ENCODE assay signal across 20 cellular contexts in genomic region chr12:105740337-105740736, GRCh38.
DNase-seq lines count a peak whose midpoint lies in the region; ATAC-seq and TF ChIP-seq lines count a peak whose summit lies in the region.
"Had no signal": no experiment of that assay in that cellular context is flagged by ENCODE, and none has a peak within 500 bp of the region (broad histone marks: within the 10 kb centered on the region; RNA-seq: fewer than 3 reads in every experiment).

No MANE protein-coding gene starts in this region.

- H3K36me3 Mint-ChIP-seq in naive thymus-derived CD8-positive, alpha-beta T cell = no peaks in the 10 kb centered on the region
- H3K36me3 Mint-ChIP-seq in T-helper 2 cell treated with Interferon-gamma antibody and Interleukin-4, amounts not matched to agents 5 μg/mL and 100 μg/mL, for 36 hours (ENCODE audit: low read depth) = no peaks in the 10 kb centered on the region
- H3K36me3 Mint-ChIP-seq: naive thymus-derived CD4-positive, alpha-beta T cell had no signal

- H3K9ac ChIP-seq in SK-N-SH = no peak overlapping the region
- H3K9ac ChIP-seq in NT2/D1 (ENCODE audit: insufficient read length, low read depth) = no peak overlapping the region
- H3K9ac ChIP-seq: GM23248 had no signal

- no peak for TF ChIP-seq RAD21 in SK-N-SH (IDR thresholded peaks at IDR 0.05; ENCODE audit: low read length)

- H3K27me3 Mint-ChIP-seq in naive thymus-derived CD8-positive, alpha-beta T cell = peaks cover 0 to 27% (median 10%) of the 10 kb centered on the region in 5 donors
- H3K27me3 Mint-ChIP-seq in T-helper 2 cell treated with Interferon-gamma antibody and Interleukin-4, amounts not matched to agents 5 μg/mL and 100 μg/mL, for 36 hours (ENCODE audit: low read depth) = no peaks in the 10 kb centered on the region
- H3K27me3 Mint-ChIP-seq: activated CD4-positive, alpha-beta T cell treated with anti-CD3 and anti-CD28 coated beads for 36 hours; stimulated activated naive CD8-positive, alpha-beta T cell treated with anti-CD3 and anti-CD28 coated beads, Interleukin-15, Interleukin-2, amounts not matched to agents 100 ng/mL and 50 ng/mL, for 24 hours had no signal

- no peak for TF ChIP-seq CTCF in SK-N-SH (IDR thresholded peaks at IDR 0.05)
- TF ChIP-seq CTCF in esophagus muscularis mucosa (IDR thresholded peaks at IDR 0.05) = no peak
- TF ChIP-seq CTCF in ovary (IDR thresholded peaks at IDR 0.05) = no peak

- H3K27me3 ChIP-seq in SK-N-SH (ENCODE audit: insufficient read depth) (no peaks in the 10 kb centered on the region), NT2/D1 (ENCODE audit: insufficient read depth, insufficient read length) (no peaks in the 10 kb centered on the region), esophagus muscularis mucosa (no peaks in the 10 kb centered on the region), ovary (no peaks in the 10 kb centered on the region)

- H3K9me3 Mint-ChIP-seq in naive thymus-derived CD8-positive, alpha-beta T cell = peaks cover 0 to 9% (median 0%) of the 10 kb centered on the region in 9 donors
- H3K9me3 Mint-ChIP-seq in T-helper 2 cell treated with Interferon-gamma antibody and Interleukin-4, amounts not matched to agents 5 μg/mL and 100 μg/mL, for 36 hours = no peaks in the 10 kb centered on the region
- H3K9me3 Mint-ChIP-seq: activated naive CD8-positive, alpha-beta T cell treated with anti-CD3 and anti-CD28 coated beads, Interleukin-2, amount 50 U/mL, for 24 hours; activated T-helper 2 cell treated with anti-CD3 and anti-CD28 coated beads, Interferon-gamma antibody, Interleukin-2, Interleukin-4, amounts not matched to agents 10 μg/mL and 5 μg/mL and 100 μg/mL, durations not matched to agents 14 hours and 24 hours and 36 hours; effector memory CD8-positive, alpha-beta T cell; stimulated activated naive CD8-positive, alpha-beta T cell treated with anti-CD3 and anti-CD28 coated beads, Interleukin-15, Interleukin-2, amounts not matched to agents 100 ng/mL and 50 ng/mL, for 24 hours had no signal

- 74% methylated on average over 2 of the region's 2 CpGs for WGBS in SK-N-SH (ENCODE audit: low lambda C conversion rate)
- 47% methylated on average over 2 of the region's 2 CpGs for WGBS in esophagus muscularis mucosa
- WGBS in ovary, 3 donors = 51 to 61% (median 55%) methylated on average over 2 of the region's 2 CpGs

- H3K36me3 ChIP-seq in SK-N-SH (replicated peaks in 1 of 2; ENCODE audit: control insufficient read depth in 1 of 2, insufficient read depth in 2 of 2, low read length in 1 of 2) (no peaks in the 10 kb centered on the region), NT2/D1 (ENCODE audit: insufficient read depth, insufficient read length, low read length) (no peaks in the 10 kb centered on the region), esophagus muscularis mucosa (no peaks in the 10 kb centered on the region), ovary (no peaks in the 10 kb centered on the region)

- ATAC-seq in SK-N-SH treated with all-trans-retinoic acid at 6 μM for 48 hours = no peak
- no peak for ATAC-seq in naive thymus-derived CD8-positive, alpha-beta T cell
- ATAC-seq: activated CD4-positive, alpha-beta T cell treated with anti-CD3 and anti-CD28 coated beads for 36 hours; activated naive CD8-positive, alpha-beta T cell treated with anti-CD3 and anti-CD28 coated beads, Interleukin-2, amount 50 U/mL, for 24 hours; effector memory CD8-positive, alpha-beta T cell; naive thymus-derived CD4-positive, alpha-beta T cell had no signal

- H2AFZ ChIP-seq in SK-N-SH (ENCODE audit: low read depth) = no peak overlapping the region
- H2AFZ ChIP-seq: GM23248 had no signal

- no peak for DNase-seq in SK-N-SH
- peak; percentile 40 for DNase-seq in NT2/D1 (ENCODE audit: low read depth, low spot score)
- peak; percentile 72 for DNase-seq in esophagus muscularis mucosa (ENCODE audit: extremely low spot score)
- peak; percentile 50 for DNase-seq in superior temporal gyrus (ENCODE audit: extremely low spot score)
- no peak for DNase-seq in naive thymus-derived CD8-positive, alpha-beta T cell
- DNase-seq in T-helper 2 cell treated with Interferon-gamma antibody and Interleukin-4, amounts not matched to agents 5 μg/mL and 100 μg/mL, for 36 hours (ENCODE audit: low spot score) = no peak
- DNase-seq in ovary = no peak
- DNase-seq: activated CD4-positive, alpha-beta T cell treated with anti-CD3 and anti-CD28 coated beads for 36 hours; activated naive CD8-positive, alpha-beta T cell treated with anti-CD3 and anti-CD28 coated beads, Interleukin-2, amount 50 U/mL, for 24 hours; effector memory CD8-positive, alpha-beta T cell; islet precursor cell; Kasumi-1; mammary epithelial cell; naive thymus-derived CD4-positive, alpha-beta T cell; NCI-H1048; stimulated activated CD4-positive, alpha-beta T cell treated with anti-CD3 and anti-CD28 coated beads, Interleukin-2, amount 100 ng/mL, for 48 hours had no signal

- POLR2A ChIA-PET in SK-N-SH (lab: Yijun Ruan, JAX) = no interaction called here
- POLR2A ChIA-PET in naive thymus-derived CD8-positive, alpha-beta T cell (lab: Charles Lee) = no interaction called here

- H3K4me3 ChIP-seq in SK-N-SH (ENCODE audit: low read depth in 2 of 2, low read length in 1 of 2) (no peak overlapping the region), NT2/D1 (ENCODE audit: insufficient read length, low read depth) (no peak overlapping the region), esophagus muscularis mucosa (no peak overlapping the region), ovary (no peak overlapping the region)

- 0 out of 2 replicates have a peak overlapping the region, but pooled peaks have one; percentile 16 for H3K4me2 ChIP-seq in SK-N-SH

- H3K27ac Mint-ChIP-seq in naive thymus-derived CD8-positive, alpha-beta T cell = no peak overlapping the region
- no peak overlapping the region for H3K27ac Mint-ChIP-seq in T-helper 2 cell treated with Interferon-gamma antibody and Interleukin-4, amounts not matched to agents 5 μg/mL and 100 μg/mL, for 36 hours
- H3K27ac Mint-ChIP-seq: activated CD4-positive, alpha-beta T cell treated with anti-CD3 and anti-CD28 coated beads for 36 hours; activated naive CD8-positive, alpha-beta T cell treated with anti-CD3 and anti-CD28 coated beads, Interleukin-2, amount 50 U/mL, for 24 hours; activated T-helper 2 cell treated with anti-CD3 and anti-CD28 coated beads, Interferon-gamma antibody, Interleukin-2, Interleukin-4, amounts not matched to agents 10 μg/mL and 5 μg/mL and 100 μg/mL, durations not matched to agents 14 hours and 24 hours and 36 hours; effector memory CD8-positive, alpha-beta T cell; naive thymus-derived CD4-positive, alpha-beta T cell; stimulated activated naive CD8-positive, alpha-beta T cell treated with anti-CD3 and anti-CD28 coated beads, Interleukin-15, Interleukin-2, amounts not matched to agents 100 ng/mL and 50 ng/mL, for 24 hours had no signal

- no peak for TF ChIP-seq EP300 in SK-N-SH (IDR thresholded peaks at IDR 0.05; ENCODE audit: borderline replicate concordance in 1 of 2, low read depth in 1 of 2, low read length in 1 of 2)
- TF ChIP-seq EP300 in esophagus muscularis mucosa (IDR thresholded peaks at IDR 0.05) = no peak
- no peak for TF ChIP-seq EP300 in ovary (IDR thresholded peaks at IDR 0.05)

- H3K4me1 Mint-ChIP-seq in naive thymus-derived CD8-positive, alpha-beta T cell = no peaks in the 10 kb centered on the region
- no peaks in the 10 kb centered on the region for H3K4me1 Mint-ChIP-seq in T-helper 2 cell treated with Interferon-gamma antibody and Interleukin-4, amounts not matched to agents 5 μg/mL and 100 μg/mL, for 36 hours (ENCODE audit: low read depth)
- H3K4me1 Mint-ChIP-seq: activated CD4-positive, alpha-beta T cell treated with anti-CD3 and anti-CD28 coated beads for 36 hours; activated naive CD8-positive, alpha-beta T cell treated with anti-CD3 and anti-CD28 coated beads, Interleukin-2, amount 50 U/mL, for 24 hours; naive thymus-derived CD4-positive, alpha-beta T cell had no signal

- CTCF ChIA-PET in SK-N-SH (lab: Yijun Ruan, JAX) = interaction anchor here (1.3 kb wide), 1 partner anchor 35 kb away, joined by 4 read pairs; no protein-coding TSS in a partner anchor

- H3K27ac ChIP-seq in SK-N-SH (ENCODE audit: low read depth in 2 of 2, low read length in 1 of 2) (no peak overlapping the region), esophagus muscularis mucosa (replicated peaks in 1 of 4) (no peak overlapping the region), ovary (no peak overlapping the region)
- H3K27ac ChIP-seq: GM23248 had no signal

- H4K20me1 ChIP-seq in SK-N-SH (ENCODE audit: insufficient read depth) = no peaks in the 10 kb centered on the region

- no peaks in the 10 kb centered on the region for H3K9me3 ChIP-seq in SK-N-SH
- H3K9me3 ChIP-seq in NT2/D1 (ENCODE audit: insufficient read depth, low read length) = no peaks in the 10 kb centered on the region
- H3K9me3 ChIP-seq in esophagus muscularis mucosa = no peaks in the 10 kb centered on the region
- no peaks in the 10 kb centered on the region for H3K9me3 ChIP-seq in ovary

- no peaks in the 10 kb centered on the region for H3K9me2 ChIP-seq in SK-N-SH

- no peaks in the 10 kb centered on the region for H3K79me2 ChIP-seq in SK-N-SH (ENCODE audit: insufficient read depth)

- H3F3A ChIP-seq in SK-N-SH (replicated peaks; ENCODE audit: insufficient read depth) = no peaks in the 10 kb centered on the region

- TF ChIP-seq POLR2A in esophagus muscularis mucosa (IDR thresholded peaks at IDR 0.05; ENCODE audit: low read depth) (no peak), ovary (IDR thresholded peaks at IDR 0.05) (no peak)

- intact Hi-C loops in esophagus muscularis mucosa (cut with DNase I) (no loop called here), ovary (cut with DNase I) (no loop called here)

- no peak overlapping the region for H3K4me3 Mint-ChIP-seq in naive thymus-derived CD8-positive, alpha-beta T cell
- H3K4me3 Mint-ChIP-seq in T-helper 2 cell treated with Interferon-gamma antibody and Interleukin-4, amounts not matched to agents 5 μg/mL and 100 μg/mL, for 36 hours = no peak overlapping the region
- H3K4me3 Mint-ChIP-seq: activated CD4-positive, alpha-beta T cell treated with anti-CD3 and anti-CD28 coated beads for 36 hours; activated naive CD8-positive, alpha-beta T cell treated with anti-CD3 and anti-CD28 coated beads, Interleukin-2, amount 50 U/mL, for 24 hours; effector memory CD8-positive, alpha-beta T cell; naive thymus-derived CD4-positive, alpha-beta T cell; stimulated activated naive CD8-positive, alpha-beta T cell treated with anti-CD3 and anti-CD28 coated beads, Interleukin-15, Interleukin-2, amounts not matched to agents 100 ng/mL and 50 ng/mL, for 24 hours had no signal

- H3K4me1 ChIP-seq in SK-N-SH (ENCODE audit: control insufficient read depth in 1 of 2, insufficient read depth in 2 of 2, low read depth in 1 of 2, low read length in 1 of 2) (peaks cover 5 to 13% of the 10 kb centered on the region in 2 experiments; a peak in 2 of 4 replicates), NT2/D1 (ENCODE audit: insufficient read depth, insufficient read length) (peaks cover 5% of the 10 kb centered on the region), esophagus muscularis mucosa (peaks cover 19 to 30% (median 20%) of the 10 kb centered on the region in 4 donors), ovary (ENCODE audit: insufficient read depth) (peaks cover 5% of the 10 kb centered on the region)

TF ChIP-seq in SK-N-SH, 30 proteins besides CTCF, POLR2A, EP300 and RAD21:
- TF ChIP-seq YY1 (IDR thresholded peaks at IDR 0.05; ENCODE audit: low read depth) = no peak

TF ChIP-seq in SK-N-SH treated with all-trans-retinoic acid at 6 μM for 48 hours, 23 proteins besides CTCF, POLR2A, EP300 and RAD21 (continues in another document):
- TF ChIP-seq PPARA (CRISPR knock-in tag; IDR thresholded peaks at IDR 0.05; ENCODE audit: borderline replicate concordance) = no peak
- TF ChIP-seq ZFP3 (CRISPR knock-in tag; IDR thresholded peaks at IDR 0.05) = no peak

Comparison
In these comparisons a context has a peak if more than half of its experiments do, and no peak if none do; other contexts are left out.
1. DNase-seq: peak in NT2/D1 (single experiment), esophagus muscularis mucosa (single experiment) and superior temporal gyrus (single experiment); none in SK-N-SH (single experiment), naive thymus-derived CD8-positive, alpha-beta T cell (0 of 10), T-helper 2 cell treated with Interferon-gamma antibody and Interleukin-4, amounts not matched to agents 5 μg/mL and 100 μg/mL, for 36 hours (single experiment) and ovary (0 of 5).